In genomic region chr5:134552301-134552700, GRCh38 we compare ENCODE assay signal across 1 cellular context.
TF ChIP-seq lines count a peak whose summit lies in the region.

No MANE protein-coding gene starts in this region.

TF ChIP-seq in GM12878, 131 proteins besides CTCF, POLR2A, EP300 and RAD21 (continued from another document):
- TF ChIP-seq POLR2AphosphoS5 (IDR thresholded peaks at IDR 0.05; ENCODE audit: low read length), result no peak
- TF ChIP-seq YBX1 (IDR thresholded peaks at IDR 0.05), result no peak
- no peak for TF ChIP-seq SUZ12 (IDR thresholded peaks at IDR 0.05; ENCODE audit: unreplicated experiment)
- no peak for TF ChIP-seq TCF3 (IDR thresholded peaks at IDR 0.05; ENCODE audit: borderline replicate concordance, insufficient read depth, low read depth, low read length)
- no peak for TF ChIP-seq YY1 (IDR thresholded peaks at IDR 0.05; ENCODE audit: low read depth, low read length)
- no peak for TF ChIP-seq ATF7 (IDR thresholded peaks at IDR 0.05; ENCODE audit: low read depth)
- no peak for TF ChIP-seq RFX5 (IDR thresholded peaks at IDR 0.05; ENCODE audit: low read depth, low read length)
- TF ChIP-seq ETV6 (conservative IDR thresholded peaks at IDR 0.05 in 1 of 2, IDR thresholded peaks at IDR 0.05 in 1 of 2; ENCODE audit: borderline replicate concordance in 1 of 2, low read depth in 1 of 2), result no peak
- no peak for TF ChIP-seq POLR2AphosphoS2 (IDR thresholded peaks at IDR 0.05; ENCODE audit: low read depth, low read length)
